1 cellular context compared by ENCODE assay signal in genomic region chr1:43978264-43978550, GRCh38.
TF ChIP-seq lines count a peak whose summit lies in the region.

No MANE protein-coding gene starts in this region.

TF ChIP-seq in GM12878, 131 proteins besides CTCF, POLR2A, EP300 and RAD21:
- TF ChIP-seq SIX5 (IDR thresholded peaks at IDR 0.05; ENCODE audit: low read depth, low read length, severe bottlenecking) (no peak), IRF3 (IDR thresholded peaks at IDR 0.05) (no peak), NR2F1 (conservative IDR thresholded peaks at IDR 0.05) (no peak)
